ENCODE assay signal across 20 cellular contexts in the genomic region with DNA sequence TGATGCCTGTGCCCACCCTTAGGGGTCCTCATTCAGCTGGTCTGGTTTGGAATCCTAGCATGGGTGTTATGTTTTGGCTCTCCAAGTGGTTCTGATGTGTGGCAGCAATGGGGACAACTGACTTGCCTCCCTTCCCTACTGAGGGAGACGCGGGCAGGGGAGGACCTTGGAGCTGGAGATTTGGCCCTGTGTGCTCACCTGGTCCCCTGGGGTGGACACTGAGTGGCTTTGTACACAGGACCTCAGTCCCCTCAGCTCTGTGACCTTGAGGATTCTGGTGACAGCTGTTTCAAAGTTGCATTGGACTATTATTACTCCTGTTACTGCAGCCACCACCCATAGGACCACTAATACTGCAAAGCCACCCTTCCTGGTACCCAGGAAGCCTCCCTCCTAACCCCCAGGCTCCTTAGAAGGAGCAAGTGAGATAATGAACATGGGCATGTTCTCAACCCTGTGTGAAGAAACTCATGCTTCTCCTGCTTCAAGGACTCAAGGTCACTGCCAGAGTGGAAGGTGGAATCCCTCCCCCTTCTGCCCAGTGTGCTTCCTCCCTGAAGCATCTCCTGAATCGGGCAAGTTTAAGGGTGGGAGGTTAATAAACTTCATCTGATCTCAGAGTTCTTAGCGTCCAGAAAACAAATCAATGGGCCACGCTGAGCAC. TPM values are rescaled to one million over a fixed set of nuclear protein-coding genes. Genes with fewer than 3 reads are reported as not detected.
DNase-seq lines count a peak whose midpoint lies in the region; ATAC-seq and TF ChIP-seq lines count a peak whose summit lies in the region.
"Had no signal": no experiment of that assay in that cellular context is flagged by ENCODE, and none has a peak within 500 bp of the region (broad histone marks: within the 10 kb centered on the region; RNA-seq: fewer than 3 reads in every experiment).

No MANE protein-coding gene starts in this region.

- WGBS in gastroesophageal sphincter (ENCODE audit: low coverage in 1 of 2), 2 donors: no CpG with 5 or more reads among the region's 5 CpGs
- 36 to 52% (median 51%) methylated on average over 5 of the region's 5 CpGs for WGBS in psoas muscle, 3 donors

- no peak overlapping the region for H3K4me3 ChIP-seq in gastroesophageal sphincter
- no peak overlapping the region for H3K4me3 ChIP-seq in psoas muscle
- H3K4me3 ChIP-seq: A549, BLaER1, SJSA1 had no signal

- peak overlapping the region; percentile 17; the same call in 1 of the 2 replicates for H3K27ac ChIP-seq in C4-2B
- H3K27ac ChIP-seq in gastroesophageal sphincter: no peak overlapping the region
- peak overlapping the region; percentile 54 for H3K27ac ChIP-seq in psoas muscle
- H3K27ac ChIP-seq: A549, BLaER1, SJSA1 had no signal

- peak; percentile 13 for ATAC-seq in gastroesophageal sphincter
- peak; percentile 57 for ATAC-seq in left ventricle myocardium superior
- ATAC-seq in psoas muscle: peak; percentile 8 to 65 (median 33)
- no peak for ATAC-seq in GM21619 (IDR thresholded peaks at IDR 0.05; ENCODE audit: unreplicated experiment)
- ATAC-seq: A549; CD8-positive, alpha-beta T cell had no signal

- H3K4me1 ChIP-seq in gastroesophageal sphincter: peaks cover 0 to 19% (median 0%) of the 10 kb centered on the region in 3 donors
- peaks cover 73% of the 10 kb centered on the region for H3K4me1 ChIP-seq in psoas muscle
- H3K4me1 ChIP-seq: A549, BLaER1, SJSA1 had no signal

- H3K9me3 ChIP-seq in gastroesophageal sphincter (no peaks in the 10 kb centered on the region), psoas muscle (no peaks in the 10 kb centered on the region)
- H3K9me3 ChIP-seq: A549, BLaER1, SJSA1 had no signal

- H3K27me3 ChIP-seq in gastroesophageal sphincter (no peaks in the 10 kb centered on the region), psoas muscle (ENCODE audit: insufficient read depth in 3 of 3, low read length in 2 of 3) (no peaks in the 10 kb centered on the region)
- H3K27me3 ChIP-seq: BLaER1, SJSA1 had no signal

- intact Hi-C loops in left ventricle myocardium superior (cut with micrococcal nuclease): no loop called here
- intact Hi-C loops in psoas muscle (cut with DNase I): loop anchor here in 1 of 2 donors (2.0 kb wide), 1 partner anchor 14 kb away; no protein-coding TSS in a partner anchor

- TF ChIP-seq CTCF in C4-2B (conservative IDR thresholded peaks at IDR 0.05): no peak
- no peak for TF ChIP-seq CTCF in gastroesophageal sphincter (IDR thresholded peaks at IDR 0.05)
- no peak for TF ChIP-seq CTCF in psoas muscle (IDR thresholded peaks at IDR 0.05)

- no peak for DNase-seq in left ventricle myocardium superior
- DNase-seq in psoas muscle: no peak
- DNase-seq in stimulated activated CD4-positive, alpha-beta T cell treated with anti-CD3 and anti-CD28 coated beads, Interleukin-2, amount 100 ng/mL, for 48 hours: no peak
- no peak for DNase-seq in kidney glomerular epithelial cell (lab: John Stamatoyannopoulos, UW)
- DNase-seq in stimulated activated CD4-positive, alpha-beta T cell treated with anti-CD3 and anti-CD28 coated beads, Interleukin-2, amount 100 ng/mL, for 24 hours: no peak
- DNase-seq: Calu3; CD8-positive, alpha-beta T cell; H7; HFFc6; IMR-90; NCI-H1436; NCI-H1930; NCI-H226; NCI-H82 had no signal

- no peak for TF ChIP-seq EP300 in gastroesophageal sphincter (IDR thresholded peaks at IDR 0.05)

- no peak for TF ChIP-seq POLR2A in gastroesophageal sphincter (IDR thresholded peaks at IDR 0.05)

- H3K36me3 ChIP-seq in gastroesophageal sphincter (no peaks in the 10 kb centered on the region), psoas muscle (ENCODE audit: insufficient read depth in 1 of 2, low read depth in 1 of 2) (no peaks in the 10 kb centered on the region)
- H3K36me3 ChIP-seq: SJSA1 had no signal

RNA-seq across cellular contexts. Expression of gene TMEM182, which starts 26.5 kb away (rescaled TPM):
- total RNA-seq in gastroesophageal sphincter: 1 to 10 TPM in 1 of 4 donors, under 1 TPM in 3; 0.66 to 1.2 (median 0.80) TPM
- 176 TPM for total RNA-seq in left ventricle myocardium superior
- total RNA-seq in psoas muscle: 100 to 1,000 TPM in 1 of 4 donors, 10 to 100 TPM in 3; 25.8 to 100 (median 33.6) TPM
- 10 to 100 TPM in 1 of 3 donors, 1 to 10 TPM in 2; 3.3 to 16.8 (median 8.9) TPM for polyA plus RNA-seq in psoas muscle

Comparison
In these comparisons a context has a peak if more than half of its experiments do, and no peak if none do; other contexts are left out.
1. H3K27ac ChIP-seq: peak in C4-2B (single experiment) and psoas muscle (single experiment); none in gastroesophageal sphincter (0 of 4).
2. RNA of gene TMEM182, which starts 26.5 kb away (total RNA-seq): 176 TPM in left ventricle myocardium superior (single experiment) and 25.8 to 100 TPM in psoas muscle; 0.66 to 1.2 TPM in gastroesophageal sphincter; every median in the first group is over 10 times any median in the second.